Comparison of ENCODE assay signal across 12 cellular contexts in genomic region chr20:58174708-58175287, GRCh38. TPM values are rescaled to one million over a fixed set of nuclear protein-coding genes. Genes with fewer than 3 reads are reported as not detected.
DNase-seq lines count a peak whose midpoint lies in the region; ATAC-seq, FAIRE-seq and TF ChIP-seq lines count a peak whose summit lies in the region.
"Had no signal": no experiment of that assay in that cellular context is flagged by ENCODE, and none has a peak within 500 bp of the region (broad histone marks: within the 10 kb centered on the region; RNA-seq: fewer than 3 reads in every experiment).

No MANE protein-coding gene starts in this region.

- H3K9ac ChIP-seq in astrocyte (ENCODE audit: low read length) (no peak overlapping the region), skeletal muscle tissue (ENCODE audit: low read depth in 1 of 3, low read length in 3 of 3) (peak overlapping the region; percentile 33 to 45 (median 45))

- no peak for ATAC-seq in HG03520 (IDR thresholded peaks at IDR 0.05; ENCODE audit: unreplicated experiment)
- no peak for ATAC-seq in activated naive CD8-positive, alpha-beta T cell treated with anti-CD3 and anti-CD28 coated beads, Interleukin-2, amount 50 U/mL, for 24 hours

- peaks cover 8% of the 10 kb centered on the region for H3K4me1 ChIP-seq in astrocyte (ENCODE audit: insufficient read depth, low read length)
- H3K4me1 ChIP-seq in skeletal muscle tissue (ENCODE audit: control insufficient read depth in 3 of 3, insufficient read depth in 3 of 3, low read length in 3 of 3) = peaks cover 14 to 17% (median 15%) of the 10 kb centered on the region in 3 donors
- H3K4me1 ChIP-seq: HAP-1 had no signal

- peaks cover 3% of the 10 kb centered on the region for H3K9me3 Mint-ChIP-seq in astrocyte (ENCODE audit: unreplicated experiment)
- no peaks in the 10 kb centered on the region for H3K9me3 Mint-ChIP-seq in activated naive CD8-positive, alpha-beta T cell treated with anti-CD3 and anti-CD28 coated beads, Interleukin-2, amount 50 U/mL, for 24 hours
- H3K9me3 Mint-ChIP-seq: activated CD4-positive, alpha-beta T cell treated with anti-CD3 and anti-CD28 coated beads, Interleukin-2, amount 10 ng/mL, durations not matched to agents 7 days and 5 days had no signal

- H3K36me3 Mint-ChIP-seq in astrocyte (ENCODE audit: low read depth, unreplicated experiment) = peaks cover 2% of the 10 kb centered on the region
- H3K36me3 Mint-ChIP-seq in activated naive CD8-positive, alpha-beta T cell treated with anti-CD3 and anti-CD28 coated beads, Interleukin-2, amount 50 U/mL, for 24 hours (ENCODE audit: low read depth) = no peaks in the 10 kb centered on the region

- no peak for TF ChIP-seq CTCF in astrocyte (IDR thresholded peaks at IDR 0.05; ENCODE audit: insufficient read depth, low read depth, low read length)

- H3K9me3 ChIP-seq in astrocyte (ENCODE audit: insufficient read depth, low read depth, low read length) (no peaks in the 10 kb centered on the region), skeletal muscle tissue (ENCODE audit: control insufficient read depth in 3 of 3, low read length in 3 of 3) (no peaks in the 10 kb centered on the region)
- H3K9me3 ChIP-seq: HAP-1 had no signal

- no peaks in the 10 kb centered on the region for H4K20me1 ChIP-seq in astrocyte (ENCODE audit: insufficient read depth, low read length)

- H3K27me3 ChIP-seq in astrocyte (ENCODE audit: insufficient read depth, low read length) (no peaks in the 10 kb centered on the region), skeletal muscle tissue (ENCODE audit: control insufficient read depth in 3 of 3, insufficient read depth in 3 of 3, low read length in 3 of 3) (peaks cover 0 to 7% (median 7%) of the 10 kb centered on the region in 3 donors)

- H3K36me3 ChIP-seq in astrocyte (ENCODE audit: insufficient read depth, low read length) (no peaks in the 10 kb centered on the region), skeletal muscle tissue (ENCODE audit: control insufficient read depth in 3 of 3, insufficient read depth in 3 of 3, low read length in 3 of 3) (no peaks in the 10 kb centered on the region)
- H3K36me3 ChIP-seq: HAP-1 had no signal

- no peaks in the 10 kb centered on the region for H3K79me2 ChIP-seq in astrocyte (ENCODE audit: insufficient read depth, low read length)

- peaks cover 34% of the 10 kb centered on the region for H3K27me3 Mint-ChIP-seq in astrocyte (ENCODE audit: low read depth, unreplicated experiment)
- peaks cover 6% of the 10 kb centered on the region for H3K27me3 Mint-ChIP-seq in activated naive CD8-positive, alpha-beta T cell treated with anti-CD3 and anti-CD28 coated beads, Interleukin-2, amount 50 U/mL, for 24 hours

- no peak for TF ChIP-seq POLR2A in GM12891 (IDR thresholded peaks at IDR 0.05; ENCODE audit: low read depth, low read length)

- FAIRE-seq in astrocyte (lab: Jason Lieb, UNC) (no peak), GM12891 (lab: Jason Lieb, UNC) (no peak)
- FAIRE-seq: RCC 7860 had no signal

- DNase-seq in Daoy (ENCODE audit: low read depth) = peak; percentile 41
- DNase-seq in astrocyte (ENCODE audit: low read depth) = no peak
- DNase-seq in iPS-NIHi11 (ENCODE audit: low spot score) = peak; percentile 27
- DNase-seq in GF-D8 (lab: John Stamatoyannopoulos, UW) = no peak
- no peak for DNase-seq in activated naive CD8-positive, alpha-beta T cell treated with anti-CD3 and anti-CD28 coated beads, Interleukin-2, amount 50 U/mL, for 24 hours
- DNase-seq in GM12891 (ENCODE audit: insufficient read length, low spot score) = no peak
- DNase-seq: activated CD4-positive, alpha-beta T cell treated with anti-CD3 and anti-CD28 coated beads, Interleukin-2, amount 10 ng/mL, durations not matched to agents 7 days and 5 days; NCI-H146 had no signal

- no peak overlapping the region for H3K4me3 Mint-ChIP-seq in astrocyte (ENCODE audit: unreplicated experiment)
- no peak overlapping the region for H3K4me3 Mint-ChIP-seq in activated naive CD8-positive, alpha-beta T cell treated with anti-CD3 and anti-CD28 coated beads, Interleukin-2, amount 50 U/mL, for 24 hours
- H3K4me3 Mint-ChIP-seq: activated CD4-positive, alpha-beta T cell treated with anti-CD3 and anti-CD28 coated beads, Interleukin-2, amount 10 ng/mL, durations not matched to agents 7 days and 5 days had no signal

- H3K4me1 Mint-ChIP-seq in astrocyte (ENCODE audit: low read depth, unreplicated experiment) = peaks cover 11% of the 10 kb centered on the region
- peaks cover 14% of the 10 kb centered on the region for H3K4me1 Mint-ChIP-seq in activated naive CD8-positive, alpha-beta T cell treated with anti-CD3 and anti-CD28 coated beads, Interleukin-2, amount 50 U/mL, for 24 hours

- peak overlapping the region; percentile 21 for H2AFZ ChIP-seq in astrocyte (ENCODE audit: low read depth, low read length)

- H3K27ac ChIP-seq in astrocyte (ENCODE audit: low read depth, low read length) = no peak overlapping the region
- peak overlapping the region; percentile 68 for H3K27ac ChIP-seq in skeletal muscle tissue (ENCODE audit: low read depth, low read length)

- H3K4me3 ChIP-seq in astrocyte (ENCODE audit: insufficient read depth, low read depth, low read length) = no peak overlapping the region
- peak overlapping the region in 2 of 3 donors; percentile 2 to 51 for H3K4me3 ChIP-seq in skeletal muscle tissue (ENCODE audit: low read length in 3 of 3)
- H3K4me3 ChIP-seq: HAP-1 had no signal

- H3K27ac Mint-ChIP-seq in astrocyte (ENCODE audit: unreplicated experiment) = no peak overlapping the region
- H3K27ac Mint-ChIP-seq in activated naive CD8-positive, alpha-beta T cell treated with anti-CD3 and anti-CD28 coated beads, Interleukin-2, amount 50 U/mL, for 24 hours = no peak overlapping the region
- H3K27ac Mint-ChIP-seq: activated CD4-positive, alpha-beta T cell treated with anti-CD3 and anti-CD28 coated beads, Interleukin-2, amount 10 ng/mL, durations not matched to agents 7 days and 5 days had no signal

- H3K4me2 ChIP-seq in astrocyte (ENCODE audit: low read length) = peak overlapping the region; percentile 4

TF ChIP-seq in GM12891, 5 proteins besides CTCF, POLR2A, EP300 and RAD21:
- TF ChIP-seq PAX5 (IDR thresholded peaks at IDR 0.05; ENCODE audit: insufficient read depth, low read length, severe bottlenecking) (no peak), POLR2AphosphoS5 (IDR thresholded peaks at IDR 0.05; ENCODE audit: low read depth, low read length) (no peak), POU2F2 (IDR thresholded peaks at IDR 0.05; ENCODE audit: low read depth, low read length) (no peak), TAF1 (IDR thresholded peaks at IDR 0.05; ENCODE audit: low read depth, low read length) (no peak), SPI1 (IDR thresholded peaks at IDR 0.05; ENCODE audit: low read depth, low read length) (no peak)

RNA-seq across cellular contexts. Expression of gene ANKRD60, which starts 53.7 kb away (rescaled TPM):
- total RNA-seq in Daoy (2014; rRNA removed; shearing (Covaris generic)) = not detected in 2 replicates
- total RNA-seq in astrocyte = not detected in 2 replicates
- total RNA-seq in skeletal muscle tissue = not detected
- not detected for polyA plus RNA-seq in GM12891 (2012; ENCODE audit: low read depth, missing spikeins)
- total RNA-seq: activated CD4-positive, alpha-beta T cell treated with anti-CD3 and anti-CD28 coated beads, Interleukin-2, amount 10 ng/mL, durations not matched to agents 7 days and 5 days had no signal

Comparison
In these comparisons a context has a peak if more than half of its experiments do, and no peak if none do; other contexts are left out.
1. DNase-seq: peak in Daoy (single experiment) and iPS-NIHi11 (single experiment); none in astrocyte (single experiment), GF-D8 (single experiment), activated naive CD8-positive, alpha-beta T cell treated with anti-CD3 and anti-CD28 coated beads, Interleukin-2, amount 50 U/mL, for 24 hours (single experiment) and GM12891 (single experiment).